Comparison of ENCODE assay signal across 1 cellular context in the genomic region with DNA sequence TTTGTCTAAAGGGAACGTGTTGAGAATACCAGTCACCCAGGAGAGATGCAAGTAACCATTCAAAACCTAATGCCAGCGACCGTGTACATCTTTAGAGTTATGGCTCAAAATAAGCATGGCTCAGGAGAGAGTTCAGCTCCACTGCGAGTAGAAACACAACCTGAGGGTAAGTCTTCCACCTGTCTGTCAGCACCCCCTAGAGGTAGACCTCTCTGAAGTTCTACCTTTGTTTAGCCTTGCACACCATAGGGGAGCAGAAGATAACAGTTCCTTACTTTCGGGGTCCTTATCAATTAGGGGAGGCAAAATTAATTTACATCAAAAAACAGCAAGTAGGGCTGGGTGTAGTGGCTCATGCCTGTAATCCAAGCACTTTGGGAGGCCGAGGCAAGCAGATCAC.
TF ChIP-seq lines count a peak whose summit lies in the region.

No MANE protein-coding gene starts in this region.

TF ChIP-seq in WTC11, 78 proteins besides CTCF, POLR2A, EP300 and RAD21 (continued from another document):
- TF ChIP-seq, protein P1, sequence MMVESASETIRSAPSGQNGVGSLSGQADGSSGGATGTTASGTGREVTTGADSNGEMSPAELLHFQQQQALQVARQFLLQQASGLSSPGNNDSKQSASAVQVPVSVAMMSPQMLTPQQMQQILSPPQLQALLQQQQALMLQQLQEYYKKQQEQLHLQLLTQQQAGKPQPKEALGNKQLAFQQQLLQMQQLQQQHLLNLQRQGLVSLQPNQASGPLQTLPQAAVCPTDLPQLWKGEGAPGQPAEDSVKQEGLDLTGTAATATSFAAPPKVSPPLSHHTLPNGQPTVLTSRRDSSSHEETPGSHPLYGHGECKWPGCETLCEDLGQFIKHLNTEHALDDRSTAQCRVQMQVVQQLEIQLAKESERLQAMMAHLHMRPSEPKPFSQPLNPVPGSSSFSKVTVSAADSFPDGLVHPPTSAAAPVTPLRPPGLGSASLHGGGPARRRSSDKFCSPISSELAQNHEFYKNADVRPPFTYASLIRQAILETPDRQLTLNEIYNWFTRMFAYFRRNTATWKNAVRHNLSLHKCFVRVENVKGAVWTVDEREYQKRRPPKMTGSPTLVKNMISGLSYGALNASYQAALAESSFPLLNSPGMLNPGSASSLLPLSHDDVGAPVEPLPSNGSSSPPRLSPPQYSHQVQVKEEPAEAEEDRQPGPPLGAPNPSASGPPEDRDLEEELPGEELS (CRISPR knock-in tag; IDR thresholded peaks at IDR 0.05) = no peak
- TF ChIP-seq NFATC4 (CRISPR knock-in tag; IDR thresholded peaks at IDR 0.05) (no peak), NR2C2 (CRISPR knock-in tag; IDR thresholded peaks at IDR 0.05) (no peak), ZNF423 (CRISPR knock-in tag; IDR thresholded peaks at IDR 0.05) (no peak), NFYB (CRISPR knock-in tag; conservative IDR thresholded peaks at IDR 0.05; ENCODE audit: low read depth) (no peak), SMAD3 (CRISPR knock-in tag; IDR thresholded peaks at IDR 0.05; ENCODE audit: borderline replicate concordance) (no peak), TP53 (CRISPR knock-in tag; IDR thresholded peaks at IDR 0.05) (no peak), TCF7 (CRISPR knock-in tag; IDR thresholded peaks at IDR 0.05; ENCODE audit: low read depth) (no peak)
- TF ChIP-seq, protein P2, sequence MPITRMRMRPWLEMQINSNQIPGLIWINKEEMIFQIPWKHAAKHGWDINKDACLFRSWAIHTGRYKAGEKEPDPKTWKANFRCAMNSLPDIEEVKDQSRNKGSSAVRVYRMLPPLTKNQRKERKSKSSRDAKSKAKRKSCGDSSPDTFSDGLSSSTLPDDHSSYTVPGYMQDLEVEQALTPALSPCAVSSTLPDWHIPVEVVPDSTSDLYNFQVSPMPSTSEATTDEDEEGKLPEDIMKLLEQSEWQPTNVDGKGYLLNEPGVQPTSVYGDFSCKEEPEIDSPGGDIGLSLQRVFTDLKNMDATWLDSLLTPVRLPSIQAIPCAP (CRISPR knock-in tag; IDR thresholded peaks at IDR 0.05) = no peak
- TF ChIP-seq, protein P3, sequence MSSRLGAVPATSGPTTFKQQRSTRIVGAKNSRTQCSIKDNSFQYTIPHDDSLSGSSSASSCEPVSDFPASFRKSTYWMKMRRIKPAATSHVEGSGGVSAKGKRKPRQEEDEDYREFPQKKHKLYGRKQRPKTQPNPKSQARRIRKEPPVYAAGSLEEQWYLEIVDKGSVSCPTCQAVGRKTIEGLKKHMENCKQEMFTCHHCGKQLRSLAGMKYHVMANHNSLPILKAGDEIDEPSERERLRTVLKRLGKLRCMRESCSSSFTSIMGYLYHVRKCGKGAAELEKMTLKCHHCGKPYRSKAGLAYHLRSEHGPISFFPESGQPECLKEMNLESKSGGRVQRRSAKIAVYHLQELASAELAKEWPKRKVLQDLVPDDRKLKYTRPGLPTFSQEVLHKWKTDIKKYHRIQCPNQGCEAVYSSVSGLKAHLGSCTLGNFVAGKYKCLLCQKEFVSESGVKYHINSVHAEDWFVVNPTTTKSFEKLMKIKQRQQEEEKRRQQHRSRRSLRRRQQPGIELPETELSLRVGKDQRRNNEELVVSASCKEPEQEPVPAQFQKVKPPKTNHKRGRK (CRISPR knock-in tag; IDR thresholded peaks at IDR 0.05; ENCODE audit: borderline replicate concordance) = no peak
- TF ChIP-seq, protein P4, sequence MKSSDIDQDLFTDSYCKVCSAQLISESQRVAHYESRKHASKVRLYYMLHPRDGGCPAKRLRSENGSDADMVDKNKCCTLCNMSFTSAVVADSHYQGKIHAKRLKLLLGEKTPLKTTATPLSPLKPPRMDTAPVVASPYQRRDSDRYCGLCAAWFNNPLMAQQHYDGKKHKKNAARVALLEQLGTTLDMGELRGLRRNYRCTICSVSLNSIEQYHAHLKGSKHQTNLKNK (CRISPR knock-in tag; IDR thresholded peaks at IDR 0.05) = no peak
- TF ChIP-seq, protein P5, sequence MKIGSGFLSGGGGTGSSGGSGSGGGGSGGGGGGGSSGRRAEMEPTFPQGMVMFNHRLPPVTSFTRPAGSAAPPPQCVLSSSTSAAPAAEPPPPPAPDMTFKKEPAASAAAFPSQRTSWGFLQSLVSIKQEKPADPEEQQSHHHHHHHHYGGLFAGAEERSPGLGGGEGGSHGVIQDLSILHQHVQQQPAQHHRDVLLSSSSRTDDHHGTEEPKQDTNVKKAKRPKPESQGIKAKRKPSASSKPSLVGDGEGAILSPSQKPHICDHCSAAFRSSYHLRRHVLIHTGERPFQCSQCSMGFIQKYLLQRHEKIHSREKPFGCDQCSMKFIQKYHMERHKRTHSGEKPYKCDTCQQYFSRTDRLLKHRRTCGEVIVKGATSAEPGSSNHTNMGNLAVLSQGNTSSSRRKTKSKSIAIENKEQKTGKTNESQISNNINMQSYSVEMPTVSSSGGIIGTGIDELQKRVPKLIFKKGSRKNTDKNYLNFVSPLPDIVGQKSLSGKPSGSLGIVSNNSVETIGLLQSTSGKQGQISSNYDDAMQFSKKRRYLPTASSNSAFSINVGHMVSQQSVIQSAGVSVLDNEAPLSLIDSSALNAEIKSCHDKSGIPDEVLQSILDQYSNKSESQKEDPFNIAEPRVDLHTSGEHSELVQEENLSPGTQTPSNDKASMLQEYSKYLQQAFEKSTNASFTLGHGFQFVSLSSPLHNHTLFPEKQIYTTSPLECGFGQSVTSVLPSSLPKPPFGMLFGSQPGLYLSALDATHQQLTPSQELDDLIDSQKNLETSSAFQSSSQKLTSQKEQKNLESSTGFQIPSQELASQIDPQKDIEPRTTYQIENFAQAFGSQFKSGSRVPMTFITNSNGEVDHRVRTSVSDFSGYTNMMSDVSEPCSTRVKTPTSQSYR (CRISPR knock-in tag; IDR thresholded peaks at IDR 0.05) = no peak
